1 cellular context compared by ENCODE assay signal in genomic region chr2:231661422-231662027, GRCh38.
TF ChIP-seq lines count a peak whose summit lies in the region.

No MANE protein-coding gene starts in this region.

TF ChIP-seq in HCT116, 20 proteins besides CTCF, POLR2A, EP300 and RAD21 (continued from another document):
- TF ChIP-seq ATF3 (IDR thresholded peaks at IDR 0.05) (no peak), EGR1 (IDR thresholded peaks at IDR 0.05; ENCODE audit: low read depth) (no peak), ZBTB33 (IDR thresholded peaks at IDR 0.05; ENCODE audit: extremely low read depth, insufficient replicate concordance, low read length) (no peak)
TF ChIP-seq in HCT116: peak in this region for 0.
